In the genomic region with DNA sequence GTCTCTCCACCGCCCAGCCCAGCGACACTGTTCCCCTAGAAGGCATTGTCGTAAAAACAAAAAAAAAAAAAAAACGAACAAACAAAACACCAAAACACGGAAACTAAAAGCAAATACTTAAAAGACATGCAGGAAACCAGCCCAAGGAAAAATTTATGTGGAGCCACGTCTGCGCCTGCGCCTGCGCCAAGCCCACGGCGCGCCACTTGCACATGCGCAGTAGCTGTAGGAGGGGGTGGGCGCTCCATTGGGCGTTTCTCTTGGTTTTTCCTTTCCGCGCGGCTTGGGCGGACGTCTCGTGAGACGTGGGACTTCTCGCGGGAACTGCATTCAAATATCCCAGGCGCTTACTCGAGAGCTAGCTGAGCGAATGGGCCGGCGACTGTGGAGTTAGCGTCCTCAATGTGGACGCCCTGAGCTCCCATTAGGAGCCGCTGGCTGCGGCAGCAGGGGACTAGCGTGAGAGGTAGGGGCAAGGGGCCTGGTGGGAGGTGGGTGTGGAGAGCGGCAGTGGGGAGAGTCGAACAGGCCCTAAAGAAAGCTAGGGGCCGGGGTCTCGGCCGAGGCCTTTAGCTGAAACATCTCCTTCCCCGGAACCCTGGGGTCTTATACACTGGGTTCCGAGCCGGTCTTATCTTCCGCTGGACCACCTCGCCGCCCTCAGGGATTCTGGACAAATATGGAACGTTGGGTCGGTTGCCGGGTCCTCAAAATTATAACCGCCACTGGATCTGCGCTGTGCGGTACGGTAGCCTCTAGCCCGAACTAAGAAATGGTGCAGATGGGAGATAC, we compare ENCODE assay signal across 8 cellular contexts. TPM values are rescaled to one million over a fixed set of nuclear protein-coding genes. Genes with fewer than 3 reads are reported as not detected.
A peak's percentile ranks its signal among the peaks of the same experiment; 100 is the strongest.
DNase-seq lines count a peak whose midpoint lies in the region; ATAC-seq and TF ChIP-seq lines count a peak whose summit lies in the region.

A gene with protein sequence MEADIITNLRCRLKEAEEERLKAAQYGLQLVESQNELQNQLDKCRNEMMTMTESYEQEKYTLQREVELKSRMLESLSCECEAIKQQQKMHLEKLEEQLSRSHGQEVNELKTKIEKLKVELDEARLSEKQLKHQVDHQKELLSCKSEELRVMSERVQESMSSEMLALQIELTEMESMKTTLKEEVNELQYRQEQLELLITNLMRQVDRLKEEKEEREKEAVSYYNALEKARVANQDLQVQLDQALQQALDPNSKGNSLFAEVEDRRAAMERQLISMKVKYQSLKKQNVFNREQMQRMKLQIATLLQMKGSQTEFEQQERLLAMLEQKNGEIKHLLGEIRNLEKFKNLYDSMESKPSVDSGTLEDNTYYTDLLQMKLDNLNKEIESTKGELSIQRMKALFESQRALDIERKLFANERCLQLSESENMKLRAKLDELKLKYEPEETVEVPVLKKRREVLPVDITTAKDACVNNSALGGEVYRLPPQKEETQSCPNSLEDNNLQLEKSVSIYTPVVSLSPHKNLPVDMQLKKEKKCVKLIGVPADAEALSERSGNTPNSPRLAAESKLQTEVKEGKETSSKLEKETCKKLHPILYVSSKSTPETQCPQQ (plus strand): TSS at position 350 of the 792 bp plus-strand sequence. CDS start 4,644 bp downstream, outside the sequence.

- H3K27me3 ChIP-seq in Panc1 (ENCODE audit: control insufficient read depth, insufficient read depth, low read length) (no peaks in the 10 kb centered on the region), muscle layer of colon (ENCODE audit: control insufficient read depth in 1 of 2, insufficient read depth in 2 of 2, low read length in 2 of 2) (no peaks in the 10 kb centered on the region)

- peaks cover 36% of the 10 kb centered on the region for H3K4me1 Mint-ChIP-seq in activated T-cell treated with anti-CD3 and anti-CD28 coated beads, Interleukin-2, amount 50 U/mL, for 4 hours (ENCODE audit: low read depth)

- H3K27me3 Mint-ChIP-seq in activated T-cell treated with anti-CD3 and anti-CD28 coated beads, Interleukin-2, amount 50 U/mL, for 4 hours (ENCODE audit: low read depth) = peaks cover 4% of the 10 kb centered on the region

- H3K4me3 ChIP-seq in Panc1 (ENCODE audit: low read depth in 2 of 2, low read length in 2 of 2) = peak within 1 kb of the TSS; percentile 86 to 88
- H3K4me3 ChIP-seq in muscle layer of colon (ENCODE audit: low read depth in 1 of 2, low read length in 2 of 2) = peak within 1 kb of the TSS; percentile 75 to 87

- H3K4me1 ChIP-seq in Panc1 (ENCODE audit: control insufficient read depth, insufficient read depth, low read length) (peaks cover 38% of the 10 kb centered on the region), muscle layer of colon (ENCODE audit: insufficient read depth, low read length) (no peaks in the 10 kb centered on the region)

- peak within 1 kb of the TSS; percentile 98 for H3K4me3 Mint-ChIP-seq in activated T-cell treated with anti-CD3 and anti-CD28 coated beads, Interleukin-2, amount 50 U/mL, for 4 hours

- H3K36me3 ChIP-seq in Panc1 (ENCODE audit: control insufficient read depth, insufficient read depth, low read length) (peaks cover 8% of the 10 kb centered on the region), muscle layer of colon (ENCODE audit: insufficient read depth, low read length) (no peaks in the 10 kb centered on the region)

- POLR2A ChIA-PET in Panc1 (lab: Charles Lee) = interaction anchor here (0.6 to 0.8 kb wide), 4 partner anchors 113 to 1777 kb away, joined by 3 to 8 read pairs (median 4); no protein-coding TSS in a partner anchor

- in situ Hi-C loops in Panc1 (cut with HindIII; ENCODE audit: low pct_unique_long_range_greater_than_20kb, low sequenced_read_pairs) = no loop called here

- intact Hi-C loops in Panc1 (cut with micrococcal nuclease; ENCODE audit: unreplicated experiment) = no loop called here

- ATAC-seq in GM21723 (IDR thresholded peaks at IDR 0.05; ENCODE audit: unreplicated experiment) (peak; percentile 94), Panc1 (peak; percentile 93), esophagus mucosa (peak; percentile 89)
- ATAC-seq in activated T-cell treated with anti-CD3 and anti-CD28 coated beads, Interleukin-2, amount 50 U/mL, for 4 hours = peak; percentile 97 to 99

- BruUV-seq in Panc1 (replicated peaks; lab: Mats Ljungman, UMichigan) = no TSS peak

- H3K9me3 ChIP-seq in Panc1 (ENCODE audit: control insufficient read depth, insufficient read depth, low read depth, low read length) = no peaks in the 10 kb centered on the region
- H3K9me3 ChIP-seq in muscle layer of colon (ENCODE audit: low read length) = no peaks in the 10 kb centered on the region

- TF ChIP-seq CTCF in Panc1 (IDR thresholded peaks at IDR 0.05) = no peak

- H3K36me3 Mint-ChIP-seq in activated T-cell treated with anti-CD3 and anti-CD28 coated beads, Interleukin-2, amount 50 U/mL, for 4 hours (ENCODE audit: insufficient read depth) = peaks cover under 1% of the 10 kb centered on the region

- H3K27ac ChIP-seq in Panc1 (ENCODE audit: low read length) = peak within 1 kb of the TSS; percentile 97
- peak within 1 kb of the TSS; percentile 69 for H3K27ac ChIP-seq in muscle layer of colon (ENCODE audit: low read depth, low read length)

- H3K9ac ChIP-seq in muscle layer of colon (ENCODE audit: low read length) = peak within 1 kb of the TSS; percentile 47

- CTCF ChIA-PET in Panc1 (lab: Charles Lee) = interaction anchor here (0.6 to 0.8 kb wide), 5 partner anchors 13 to 907 kb away, joined by 3 to 10 read pairs (median 5); no protein-coding TSS in a partner anchor

- peak; percentile 98 for DNase-seq in DMS53 (lab: John Stamatoyannopoulos, UW)
- peak; percentile 98 for DNase-seq in KG1 (lab: John Stamatoyannopoulos, UW)
- peak; percentile 90 for DNase-seq in Panc1 (ENCODE audit: low read depth, low spot score)
- DNase-seq in activated T-cell treated with anti-CD3 and anti-CD28 coated beads, Interleukin-2, amount 50 U/mL, for 4 hours = peak; percentile 92
- peak; percentile 81 for DNase-seq in stimulated activated CD8-positive, alpha-beta memory T cell treated with anti-CD3 and anti-CD28 coated beads, Interleukin-7, amount 100 ng/mL, for 24 hours (ENCODE audit: low read depth)

- H3K9me3 Mint-ChIP-seq in activated T-cell treated with anti-CD3 and anti-CD28 coated beads, Interleukin-2, amount 50 U/mL, for 4 hours = no peaks in the 10 kb centered on the region

RNA-seq across cellular contexts. Expression of the gene that starts here (rescaled TPM):
- total RNA-seq in Panc1 (2021; ENCODE audit: unreplicated experiment) (72.6 TPM), esophagus mucosa (15.0 TPM)
- 27.6 TPM for polyA plus RNA-seq in Panc1 (2012; ENCODE audit: insufficient read length)
- total RNA-seq in activated T-cell treated with anti-CD3 and anti-CD28 coated beads, Interleukin-2, amount 50 U/mL, for 4 hours = 10 to 100 TPM; 19.1 to 22.3 (median 21.3) TPM

Comparison
In these comparisons a context has a peak if more than half of its experiments do, and no peak if none do; other contexts are left out.
1. Peak in every context shown above with its lines: DNase-seq, ATAC-seq, H3K4me3 ChIP-seq and H3K27ac ChIP-seq.